8 cellular contexts compared by ENCODE assay signal in genomic region chr1:23742670-23743286, GRCh38. TPM values are rescaled to one million over a fixed set of nuclear protein-coding genes. Genes with fewer than 3 reads are reported as not detected.
DNase-seq lines count a peak whose midpoint lies in the region; ATAC-seq and TF ChIP-seq lines count a peak whose summit lies in the region.

No MANE protein-coding gene starts in this region.

- H3K4ac ChIP-seq in trophoblast cell (ENCODE audit: low read depth, low read length), result peak overlapping the region; percentile 2

- no peak overlapping the region for H2BK5ac ChIP-seq in trophoblast cell (ENCODE audit: low read depth, low read length, poor library complexity)

- no peak overlapping the region for H3K23ac ChIP-seq in trophoblast cell (ENCODE audit: low read length)

- H3K9ac ChIP-seq in trophoblast cell (ENCODE audit: low read length), result peak overlapping the region; percentile 88

- H3K9me3 Mint-ChIP-seq in activated CD4-positive, alpha-beta memory T cell treated with anti-CD3 and anti-CD28 coated beads, Interleukin-2, amount 10 ng/mL, durations not matched to agents 7 days and 5 days, result no peaks in the 10 kb centered on the region

- peak overlapping the region; percentile 29 for H4K91ac ChIP-seq in trophoblast cell (ENCODE audit: low read depth, low read length)

- H3K27me3 ChIP-seq in trophoblast cell (ENCODE audit: insufficient read depth, low read length), result no peaks in the 10 kb centered on the region

- ATAC-seq in HG03108 (IDR thresholded peaks at IDR 0.05; ENCODE audit: unreplicated experiment), result peak; percentile 15

- peaks cover 6% of the 10 kb centered on the region for H3K79me1 ChIP-seq in trophoblast cell (ENCODE audit: low read length)

- H3K4me3 ChIP-seq in foreskin fibroblast (ENCODE audit: low read depth in 1 of 2, low read length in 2 of 2) (peak overlapping the region; percentile 72 to 81), trophoblast cell (ENCODE audit: low read depth, low read length) (peak overlapping the region; percentile 99)

- POLR2A ChIA-PET in activated CD4-positive, alpha-beta memory T cell treated with anti-CD3 and anti-CD28 coated beads, Interleukin-2, amount 10 ng/mL, durations not matched to agents 7 days and 5 days (lab: Charles Lee), result interaction anchor here (0.9 to 6.5 kb wide), 13 partner anchors 8 to 217 kb away, joined by 3 to 62 read pairs (median 7); partner anchors contain the start of genes E2F2, GALE, LYPLA2 and PITHD1

- H3K4me1 ChIP-seq in trophoblast cell (ENCODE audit: control insufficient read depth in 1 of 2, insufficient read depth in 2 of 2, low read length in 2 of 2), result peaks cover 4 to 9% of the 10 kb centered on the region in 2 experiments

- H3K4me1 Mint-ChIP-seq in activated CD4-positive, alpha-beta memory T cell treated with anti-CD3 and anti-CD28 coated beads, Interleukin-2, amount 10 ng/mL, durations not matched to agents 7 days and 5 days, result peaks cover 38% of the 10 kb centered on the region

- no peak for TF ChIP-seq CTCF in foreskin fibroblast (IDR thresholded peaks at IDR 0.05; ENCODE audit: low read depth, low read length)

- peaks cover 14% of the 10 kb centered on the region for H3K79me2 ChIP-seq in trophoblast cell (ENCODE audit: control insufficient read depth, insufficient read depth, low read length, poor library complexity)

- no peak overlapping the region for H2BK12ac ChIP-seq in trophoblast cell (ENCODE audit: low read length)

- peak overlapping the region; percentile 86 for H3K4me3 Mint-ChIP-seq in activated CD4-positive, alpha-beta memory T cell treated with anti-CD3 and anti-CD28 coated beads, Interleukin-2, amount 10 ng/mL, durations not matched to agents 7 days and 5 days

- peak overlapping the region; percentile 38 for H3K14ac ChIP-seq in trophoblast cell (ENCODE audit: low read length)

- H3K27ac Mint-ChIP-seq in activated CD4-positive, alpha-beta memory T cell treated with anti-CD3 and anti-CD28 coated beads, Interleukin-2, amount 10 ng/mL, durations not matched to agents 7 days and 5 days, result peak overlapping the region; percentile 82

- WGBS in trophoblast cell (ENCODE audit: extremely low coverage, insufficient coverage, insufficient read length), result no CpG with 5 or more reads among the region's 28 CpGs

- peak overlapping the region; percentile 11 for H3K18ac ChIP-seq in trophoblast cell (ENCODE audit: low read length)

- peak overlapping the region; percentile 52 for H2AFZ ChIP-seq in trophoblast cell (ENCODE audit: insufficient read depth, low read length, poor library complexity)

- peak overlapping the region; percentile 22 for H4K12ac ChIP-seq in trophoblast cell (ENCODE audit: low read depth, low read length)

- H3K27me3 Mint-ChIP-seq in activated CD4-positive, alpha-beta memory T cell treated with anti-CD3 and anti-CD28 coated beads, Interleukin-2, amount 10 ng/mL, durations not matched to agents 7 days and 5 days, result no peaks in the 10 kb centered on the region

- DNase-seq in NCI-H510A treated with DMSO at 0.1 percent for 48 hours (lab: John Stamatoyannopoulos, UW) (peak; percentile 61), NCI-H510A (lab: John Stamatoyannopoulos, UW) (no peak), foreskin fibroblast (peak; percentile 16 to 55), trophoblast cell (peak in 1 of 2 donors; percentile 40), SKM-1 (lab: John Stamatoyannopoulos, UW; ENCODE audit: unreplicated experiment) (no peak), CD1c-positive myeloid dendritic cell (ENCODE audit: extremely low spot score) (no peak)
- no peak for DNase-seq in activated CD4-positive, alpha-beta memory T cell treated with anti-CD3 and anti-CD28 coated beads, Interleukin-2, amount 10 ng/mL, durations not matched to agents 7 days and 5 days

- peak overlapping the region; percentile 71 for H4K8ac ChIP-seq in trophoblast cell (ENCODE audit: low read depth, low read length)

- H3K4me2 ChIP-seq in trophoblast cell (ENCODE audit: low read length), result peak overlapping the region; percentile 87

- no peaks in the 10 kb centered on the region for H3K9me3 ChIP-seq in trophoblast cell (ENCODE audit: insufficient read depth, low read depth, low read length)

- H3K27ac ChIP-seq in trophoblast cell (ENCODE audit: low read depth, low read length), result peak overlapping the region; percentile 18

- CTCF ChIA-PET in activated CD4-positive, alpha-beta memory T cell treated with anti-CD3 and anti-CD28 coated beads, Interleukin-2, amount 10 ng/mL, durations not matched to agents 7 days and 5 days (lab: Charles Lee), result interaction anchor here (0.9 to 1.7 kb wide), 2 partner anchors 51 to 214 kb away, joined by 4 to 13 read pairs; partner anchors contain the start of gene RPL11

- peak overlapping the region; percentile 5 for H2BK120ac ChIP-seq in trophoblast cell (ENCODE audit: insufficient read depth, low read length, poor library complexity)

- peaks cover 15% of the 10 kb centered on the region for H3K36me3 Mint-ChIP-seq in activated CD4-positive, alpha-beta memory T cell treated with anti-CD3 and anti-CD28 coated beads, Interleukin-2, amount 10 ng/mL, durations not matched to agents 7 days and 5 days (ENCODE audit: low read depth)

- no peak overlapping the region for H2AK5ac ChIP-seq in trophoblast cell (ENCODE audit: low read length)

- no peaks in the 10 kb centered on the region for H3K36me3 ChIP-seq in trophoblast cell (ENCODE audit: control insufficient read depth in 1 of 2, insufficient read depth in 2 of 2, low read length in 2 of 2)

RNA-seq across cellular contexts. Expression of gene ELOA, which starts 0.5 kb away (rescaled TPM):
- total RNA-seq in activated CD4-positive, alpha-beta memory T cell treated with anti-CD3 and anti-CD28 coated beads, Interleukin-2, amount 10 ng/mL, durations not matched to agents 7 days and 5 days, result 10 to 100 TPM; 34.1 to 35.2 TPM
- 28.1 and 28.4 TPM in 2 replicates for polyA plus RNA-seq in trophoblast cell (2013)

RNA-seq across cellular contexts. Expression of gene PITHD1, which starts 35.4 kb away (rescaled TPM):
- total RNA-seq in activated CD4-positive, alpha-beta memory T cell treated with anti-CD3 and anti-CD28 coated beads, Interleukin-2, amount 10 ng/mL, durations not matched to agents 7 days and 5 days, result 10 to 100 TPM; 50.0 to 51.6 TPM
- 21.1 TPM in 2 replicates for polyA plus RNA-seq in trophoblast cell (2013)

RNA-seq across cellular contexts. Expression of gene LYPLA2, which starts 48.2 kb away (rescaled TPM):
- 10 to 100 TPM; 76.1 to 80.8 TPM for total RNA-seq in activated CD4-positive, alpha-beta memory T cell treated with anti-CD3 and anti-CD28 coated beads, Interleukin-2, amount 10 ng/mL, durations not matched to agents 7 days and 5 days
- 97.8 and 104 TPM in 2 replicates for polyA plus RNA-seq in trophoblast cell (2013)

RNA-seq across cellular contexts. Expression of gene RPL11, which starts 51.2 kb away (rescaled TPM):
- 1,000 to 10,000 TPM; 1,074 to 1,084 TPM for total RNA-seq in activated CD4-positive, alpha-beta memory T cell treated with anti-CD3 and anti-CD28 coated beads, Interleukin-2, amount 10 ng/mL, durations not matched to agents 7 days and 5 days
- 1,687 and 1,801 TPM in 2 replicates for polyA plus RNA-seq in trophoblast cell (2013)

RNA-seq across cellular contexts. Expression of gene GALE, which starts 57.8 kb away (rescaled TPM):
- 10 to 100 TPM; 33.5 to 37.6 TPM for total RNA-seq in activated CD4-positive, alpha-beta memory T cell treated with anti-CD3 and anti-CD28 coated beads, Interleukin-2, amount 10 ng/mL, durations not matched to agents 7 days and 5 days
- 48.7 and 50.7 TPM in 2 replicates for polyA plus RNA-seq in trophoblast cell (2013)

Comparison
In these comparisons a context has a peak if more than half of its experiments do, and no peak if none do; other contexts are left out.
1. DNase-seq: peak in NCI-H510A treated with DMSO at 0.1 percent for 48 hours (single experiment) and foreskin fibroblast (2 of 2); none in NCI-H510A (single experiment), activated CD4-positive, alpha-beta memory T cell treated with anti-CD3 and anti-CD28 coated beads, Interleukin-2, amount 10 ng/mL, durations not matched to agents 7 days and 5 days (single experiment), SKM-1 (single experiment) and CD1c-positive myeloid dendritic cell (single experiment).